16 cellular contexts compared by ENCODE assay signal in the genomic region with DNA sequence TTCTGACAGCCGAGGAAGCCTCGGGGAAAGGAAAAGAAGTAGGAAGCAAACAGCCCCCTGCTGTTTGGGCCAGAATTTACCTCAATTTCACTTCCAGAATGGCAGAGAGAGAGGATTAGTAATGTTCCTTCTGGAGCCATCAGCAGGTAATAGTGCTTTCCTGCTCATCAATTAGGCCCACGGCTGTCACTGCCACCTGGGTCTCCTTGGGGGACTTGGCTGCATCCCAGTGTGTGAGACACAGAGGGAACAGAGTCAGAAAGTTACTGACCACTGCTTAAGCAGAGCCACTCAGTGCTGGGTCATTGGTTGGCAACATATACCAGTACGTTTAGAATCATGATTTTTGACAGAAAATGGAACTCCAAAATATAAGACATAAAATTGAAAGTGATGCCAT.
A peak's percentile ranks its signal among the peaks of the same experiment; 100 is the strongest.
DNase-seq lines count a peak whose midpoint lies in the region; ATAC-seq, FAIRE-seq and TF ChIP-seq lines count a peak whose summit lies in the region.
"Had no signal": no experiment of that assay in that cellular context is flagged by ENCODE, and none has a peak within 500 bp of the region (broad histone marks: within the 10 kb centered on the region; RNA-seq: fewer than 3 reads in every experiment).

No MANE protein-coding gene starts in this region.

- in situ Hi-C loops in G401 (cut with HindIII; ENCODE audit: low sequenced_read_pairs) = no loop called here

- H3K27ac ChIP-seq in 22Rv1 (peak overlapping the region; percentile 76), PC-3 (ENCODE audit: low read length) (no peak overlapping the region), kidney (ENCODE audit: low read depth in 2 of 2, low read length in 2 of 2) (no peak overlapping the region)
- H3K27ac ChIP-seq in CD8-positive, alpha-beta T cell (ENCODE audit: low read depth, low read length) = no peak overlapping the region

- H3K4me1 ChIP-seq in PC-3 (ENCODE audit: insufficient read depth, low read length) (0 out of 2 replicates have a peak, but pooled peaks cover 8% of the 10 kb centered on the region), kidney (ENCODE audit: control insufficient read depth in 1 of 2, insufficient read depth in 1 of 2, low read depth in 1 of 2, low read length in 2 of 2) (no peaks in the 10 kb centered on the region)
- no peaks in the 10 kb centered on the region for H3K4me1 ChIP-seq in CD8-positive, alpha-beta T cell (ENCODE audit: insufficient read depth, low read length)

- H3K79me2 ChIP-seq in PC-3 (ENCODE audit: low read length) = no peaks in the 10 kb centered on the region

- H3K4me1 Mint-ChIP-seq in CD8-positive, alpha-beta T cell (ENCODE audit: low read depth) = no peaks in the 10 kb centered on the region
- H3K4me1 Mint-ChIP-seq: GM23338 had no signal

- ATAC-seq in PC-3 = no peak
- no peak for ATAC-seq in CD8-positive, alpha-beta T cell
- ATAC-seq: GM23338, HCT116, K562 had no signal

- peaks cover 5% of the 10 kb centered on the region for H3K27me3 ChIP-seq in PC-3 (ENCODE audit: low read length)
- no peaks in the 10 kb centered on the region for H3K27me3 ChIP-seq in CD8-positive, alpha-beta T cell (ENCODE audit: insufficient read depth, low read length)

- no TSS peak for BruUV-seq in PC-3 (replicated peaks; lab: Mats Ljungman, UMichigan)

- TF ChIP-seq CTCF in 22Rv1 (IDR thresholded peaks at IDR 0.05) (peak; percentile 21; the same call in 1 of the 2 replicates), PC-3 (conservative IDR thresholded peaks at IDR 0.05; ENCODE audit: low read depth, low read length) (peak; percentile 24; the same call in 1 of the 2 replicates), kidney (IDR thresholded peaks at IDR 0.05; ENCODE audit: borderline replicate concordance, extremely low read depth, insufficient read depth) (no peak)
- TF ChIP-seq CTCF in CD8-positive, alpha-beta T cell (IDR thresholded peaks at IDR 0.05) = no peak

- H2AFZ ChIP-seq in PC-3 (ENCODE audit: low read length) = no peak overlapping the region
- H2AFZ ChIP-seq: GM23338 had no signal

- no peaks in the 10 kb centered on the region for H3K36me3 Mint-ChIP-seq in CD8-positive, alpha-beta T cell

- H3K4me3 ChIP-seq in PC-3 (ENCODE audit: low read length) (no peak overlapping the region), kidney (ENCODE audit: low read length in 2 of 2) (no peak overlapping the region)
- H3K4me3 ChIP-seq in CD8-positive, alpha-beta T cell (ENCODE audit: low read depth, low read length) = no peak overlapping the region
- H3K4me3 ChIP-seq: GM23338, K562 had no signal

- H3K4me2 ChIP-seq in PC-3 (ENCODE audit: low read length) = peak overlapping the region; percentile 14; the same call in 1 of the 2 replicates
- H3K4me2 ChIP-seq: GM23338 had no signal

- H3K27ac Mint-ChIP-seq in CD8-positive, alpha-beta T cell = no peak overlapping the region
- H3K27ac Mint-ChIP-seq: GM23338 had no signal

- no peaks in the 10 kb centered on the region for H3K9me2 ChIP-seq in PC-3 (replicated peaks; ENCODE audit: low read length)

- H3K27me3 Mint-ChIP-seq in CD8-positive, alpha-beta T cell (ENCODE audit: low read depth) = no peaks in the 10 kb centered on the region

- FAIRE-seq in kidney (lab: Jason Lieb, UNC) = no peak
- FAIRE-seq: K562 had no signal

- intact Hi-C loops in PC-3 (cut with micrococcal nuclease) = no loop called here
- intact Hi-C loops in kidney (cut with DNase I) = no loop called here
- intact Hi-C loops in CD8-positive, alpha-beta T cell (cut with DNase I, micrococcal nuclease) = no loop called here

- H3K4me3 Mint-ChIP-seq in CD8-positive, alpha-beta T cell = no peak overlapping the region
- H3K4me3 Mint-ChIP-seq: GM23338 had no signal

- H4K20me1 ChIP-seq in PC-3 (ENCODE audit: low read length) = no peaks in the 10 kb centered on the region

- no peaks in the 10 kb centered on the region for H3F3A ChIP-seq in PC-3 (ENCODE audit: low read length, unreplicated experiment)

- H3K9me3 ChIP-seq in PC-3 (ENCODE audit: low read length) (no peaks in the 10 kb centered on the region), kidney (ENCODE audit: control insufficient read depth in 1 of 2, low read length in 2 of 2) (no peaks in the 10 kb centered on the region)
- no peaks in the 10 kb centered on the region for H3K9me3 ChIP-seq in CD8-positive, alpha-beta T cell (ENCODE audit: low read length)

- peaks cover 17% of the 10 kb centered on the region for H3K9me3 Mint-ChIP-seq in CD8-positive, alpha-beta T cell
- H3K9me3 Mint-ChIP-seq: GM23338 had no signal

- DNase-seq in G401 (ENCODE audit: low spot score) (peak; percentile 17), PC-3 (no peak), kidney (peak; percentile 26), pons (ENCODE audit: low spot score) (no peak), NCI-H2081 treated with DMSO at 0.1 percent for 48 hours (lab: John Stamatoyannopoulos, UW) (no peak)
- DNase-seq in CD8-positive, alpha-beta T cell = no peak
- DNase-seq: C1 segment of cervical spinal cord, DND-41, GDM1, NCI-H187 treated with DMSO at 0.1 percent for 48 hours, NCI-H345, NCI-H526 treated with DMSO at 0.1 percent for 48 hours had no signal

- H3K9ac ChIP-seq in PC-3 (ENCODE audit: low read length) (no peak overlapping the region), kidney (ENCODE audit: low read length in 2 of 2) (no peak overlapping the region)

- no peaks in the 10 kb centered on the region for H3K36me3 ChIP-seq in PC-3 (ENCODE audit: low read depth, low read length)
- H3K36me3 ChIP-seq in kidney (ENCODE audit: control insufficient read depth in 1 of 2, insufficient read depth in 2 of 2, low read length in 2 of 2) = no peaks in the 10 kb centered on the region
- H3K36me3 ChIP-seq in CD8-positive, alpha-beta T cell (ENCODE audit: insufficient read depth, low read length) = no peaks in the 10 kb centered on the region

- CTCF ChIA-PET in PC-3 (lab: Charles Lee) = no interaction called here
- CTCF ChIA-PET in CD8-positive, alpha-beta T cell (lab: Charles Lee) = no interaction called here

- POLR2A ChIA-PET in PC-3 (lab: Charles Lee; ENCODE audit: unreplicated experiment) = no interaction called here
- POLR2A ChIA-PET in CD8-positive, alpha-beta T cell (lab: Charles Lee) = no interaction called here

Comparison
In these comparisons a context has a peak if more than half of its experiments do, and no peak if none do; other contexts are left out.
1. CTCF ChIP-seq: peak in 22Rv1 (single experiment) and PC-3 (single experiment); none in kidney (single experiment) and CD8-positive, alpha-beta T cell (single experiment).
2. DNase-seq: peak in G401 (single experiment) and kidney (single experiment); none in PC-3 (single experiment), pons (single experiment), CD8-positive, alpha-beta T cell (0 of 7) and NCI-H2081 treated with DMSO at 0.1 percent for 48 hours (single experiment).